In genomic region chr5:177791649-177792048, GRCh38 we compare ENCODE assay signal across 4 cellular contexts. TPM values are rescaled to one million over a fixed set of nuclear protein-coding genes. Genes with fewer than 3 reads are reported as not detected.
"Had no signal": no experiment of that assay in that cellular context is flagged by ENCODE, and none has a peak within 500 bp of the region (broad histone marks: within the 10 kb centered on the region; RNA-seq: fewer than 3 reads in every experiment).

No MANE protein-coding gene starts in this region.

RNA-seq across cellular contexts. Expression of gene FAM153A, which starts 8.9 kb away (rescaled TPM):
- total RNA-seq: LHCN-M2, M059J, MCF 10A, NCI-H460 had no signal
